In the genomic region with DNA sequence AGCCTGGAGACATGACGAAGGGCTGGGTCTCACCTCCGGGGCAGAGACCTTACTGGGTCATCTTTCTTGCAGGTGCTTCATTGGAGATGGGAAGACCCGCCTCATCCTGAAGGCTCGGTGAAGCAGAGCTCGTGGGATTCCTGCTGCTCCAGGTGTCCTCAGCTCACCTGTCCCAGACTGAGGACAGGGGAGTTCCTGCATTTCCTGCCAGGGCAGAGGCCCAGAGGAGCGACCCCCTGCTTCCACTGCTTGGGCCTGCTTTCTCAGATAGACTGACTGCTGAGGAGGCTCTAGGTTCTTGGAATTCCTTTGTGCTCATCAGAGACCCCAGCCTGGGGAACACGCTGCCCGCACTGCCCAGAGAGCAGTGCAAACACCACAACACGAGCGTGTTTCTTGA, we compare ENCODE assay signal across 1 cellular context.
TF ChIP-seq lines count a peak whose summit lies in the region.

No MANE protein-coding gene starts in this region.

TF ChIP-seq in H1, 55 proteins besides CTCF, POLR2A, EP300 and RAD21:
- TF ChIP-seq SAP30 (IDR thresholded peaks at IDR 0.05; ENCODE audit: insufficient read depth, insufficient replicate concordance, low read length), result no peak
